1 cellular context compared by ENCODE assay signal in genomic region chr11:68030318-68031135, GRCh38.
TF ChIP-seq lines count a peak whose summit lies in the region.

TSS of gene NDUFS8 (plus strand) at chr11:68030681. CDS start at chr11:68032152, 1,471 bp downstream.

TF ChIP-seq in K562, 482 proteins besides CTCF, POLR2A, EP300 and RAD21 (continued from another document):
- no peak for TF ChIP-seq GATAD2B (IDR thresholded peaks at IDR 0.05; ENCODE audit: borderline replicate concordance)
- peak; percentile 60 for TF ChIP-seq PHF20 (IDR thresholded peaks at IDR 0.05; ENCODE audit: partially characterized antibody)
- peak; percentile 91 for TF ChIP-seq POLR2G (IDR thresholded peaks at IDR 0.05; ENCODE audit: low read depth, low read length)
TF ChIP-seq in K562: peak in this region for 96.
